Comparison of ENCODE assay signal across 17 cellular contexts in the genomic region with DNA sequence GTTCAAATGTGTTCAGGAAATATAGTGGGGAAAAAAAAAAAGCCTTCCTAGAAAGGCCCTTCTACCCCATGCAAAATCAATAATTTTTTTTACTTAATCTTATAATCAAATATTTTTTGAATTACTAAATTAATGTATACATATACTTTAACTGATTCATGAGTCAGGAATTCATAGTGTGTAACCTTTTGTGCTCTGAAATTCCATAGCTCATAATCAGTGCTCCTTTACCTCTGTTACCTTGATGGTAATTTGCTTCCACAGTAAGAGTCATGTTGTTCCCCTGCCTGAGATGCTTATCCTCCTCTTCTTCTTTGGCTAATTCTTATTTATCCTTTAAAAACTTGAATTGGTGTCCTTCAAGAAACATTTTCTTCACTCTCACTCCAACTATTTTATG.
DNase-seq lines count a peak whose midpoint lies in the region; ATAC-seq and TF ChIP-seq lines count a peak whose summit lies in the region.
"Had no signal": no experiment of that assay in that cellular context is flagged by ENCODE, and none has a peak within 500 bp of the region (broad histone marks: within the 10 kb centered on the region; RNA-seq: fewer than 3 reads in every experiment).

No MANE protein-coding gene starts in this region.

- no peaks in the 10 kb centered on the region for H3K27me3 ChIP-seq in ACC112 (ENCODE audit: insufficient read depth, low read length)
- H3K27me3 ChIP-seq in adipocyte (replicated peaks; ENCODE audit: control insufficient read depth, insufficient read depth, low read length), result no peaks in the 10 kb centered on the region
- H3K27me3 ChIP-seq in foreskin keratinocyte, result no peaks in the 10 kb centered on the region
- H3K27me3 ChIP-seq: Peyer's patch had no signal

- no peak overlapping the region for H3K27ac Mint-ChIP-seq in HFFc6
- H3K27ac Mint-ChIP-seq: IgD-negative memory B cell had no signal

- peak overlapping the region; percentile 70; the same call in 1 of the 2 replicates for H3K4me3 Mint-ChIP-seq in HFFc6
- H3K4me3 Mint-ChIP-seq: IgD-negative memory B cell had no signal

- H3K9me3 ChIP-seq in adipocyte (ENCODE audit: control insufficient read depth, low read length), result no peaks in the 10 kb centered on the region
- H3K9me3 ChIP-seq: HAP-1, Peyer's patch had no signal

- no peaks in the 10 kb centered on the region for H3K79me2 ChIP-seq in ACC112 (ENCODE audit: control insufficient read depth, insufficient read depth, low read length, unreplicated experiment)

- peak overlapping the region; percentile 70 for H3K9ac ChIP-seq in adipocyte (ENCODE audit: low read length)

- peak; percentile 89 for ATAC-seq in foreskin keratinocyte

- peaks cover 1% of the 10 kb centered on the region; the same call in 1 of the 2 replicates for H3K27me3 Mint-ChIP-seq in HFFc6 (ENCODE audit: insufficient read depth)
- H3K27me3 Mint-ChIP-seq: IgD-negative memory B cell had no signal

- peaks cover 25% of the 10 kb centered on the region for H3K4me1 Mint-ChIP-seq in HFFc6 (ENCODE audit: low read depth)
- H3K4me1 Mint-ChIP-seq: IgD-negative memory B cell had no signal

- H3K4me1 ChIP-seq in ACC112 (ENCODE audit: control insufficient read depth, insufficient read depth, low read length, unreplicated experiment) (peaks cover 30% of the 10 kb centered on the region), adipocyte (ENCODE audit: control insufficient read depth, insufficient read depth, low read length) (peaks cover 14% of the 10 kb centered on the region), foreskin keratinocyte (peaks cover 23% of the 10 kb centered on the region)
- H3K4me1 ChIP-seq: Peyer's patch had no signal

- no peak for TF ChIP-seq CTCF in HFFc6 (IDR thresholded peaks at IDR 0.05)
- no peak for TF ChIP-seq CTCF in foreskin keratinocyte (conservative IDR thresholded peaks at IDR 0.05)
- no peak for TF ChIP-seq CTCF in GM10248 (IDR thresholded peaks at IDR 0.05; ENCODE audit: control extremely low read depth, extremely low read depth, low read depth, missing control alignments)

- CTCF ChIA-PET in GM10248 (lab: Yijun Ruan, JAX), result interaction anchor here (1.4 kb wide), 1 partner anchor 11 kb away, joined by 3 read pairs; no protein-coding TSS in a partner anchor

- peak overlapping the region; percentile 80 for H2AFZ ChIP-seq in ACC112 (ENCODE audit: low read length, unreplicated experiment)

- no peaks in the 10 kb centered on the region for H3K9me3 Mint-ChIP-seq in HFFc6
- H3K9me3 Mint-ChIP-seq: IgD-negative memory B cell had no signal

- POLR2A ChIA-PET in GM10248 (lab: Yijun Ruan, JAX), result no interaction called here

- H3K27ac ChIP-seq in ACC112 (ENCODE audit: low read depth, low read length), result peak overlapping the region; percentile 93
- peak overlapping the region; percentile 84 for H3K27ac ChIP-seq in foreskin keratinocyte
- H3K27ac ChIP-seq: Peyer's patch had no signal

- DNase-seq in HFFc6 (no peak), adipocyte (ENCODE audit: low read depth) (no peak), foreskin keratinocyte (peak; percentile 69 to 88), NCI-H526 (lab: John Stamatoyannopoulos, UW) (no peak), HUDEP-2 (lab: John Stamatoyannopoulos, UW; ENCODE audit: unreplicated experiment in 76 of 76) (no peak), GM10248 (ENCODE audit: extremely low spot score) (no peak), DMS114 treated with DMSO at 0.1 percent for 48 hours (lab: John Stamatoyannopoulos, UW; ENCODE audit: unreplicated experiment) (no peak)
- DNase-seq: C1 segment of cervical spinal cord, DMS153, NCI-H1417, NCI-H1930, NCI-H446 treated with DMSO at 0.1 percent for 48 hours, NCI-H748 treated with DMSO at 0.1 percent for 48 hours, Peyer's patch had no signal

- no peaks in the 10 kb centered on the region for H3K36me3 ChIP-seq in ACC112 (ENCODE audit: insufficient read depth, low read length)
- H3K36me3 ChIP-seq in adipocyte (ENCODE audit: control insufficient read depth, insufficient read depth, low read length, severe bottlenecking), result no peaks in the 10 kb centered on the region
- H3K36me3 ChIP-seq: HAP-1, Peyer's patch had no signal

- H3K4me3 ChIP-seq in ACC112 (ENCODE audit: low read depth, low read length) (peak overlapping the region; percentile 49; the same call in 1 of the 2 replicates), adipocyte (ENCODE audit: low read length) (peak overlapping the region; percentile 59)
- H3K4me3 ChIP-seq: HAP-1, Peyer's patch had no signal

- no peaks in the 10 kb centered on the region for H3K36me3 Mint-ChIP-seq in HFFc6 (ENCODE audit: low read depth)
- H3K36me3 Mint-ChIP-seq: IgD-negative memory B cell had no signal

Comparison
In these comparisons a context has a peak if more than half of its experiments do, and no peak if none do; other contexts are left out.
1. DNase-seq: peak in foreskin keratinocyte (2 of 2); none in HFFc6 (single experiment), adipocyte (single experiment), NCI-H526 (0 of 2), HUDEP-2 (0 of 76), GM10248 (single experiment) and DMS114 treated with DMSO at 0.1 percent for 48 hours (single experiment).